In genomic region chr5:159467666-159468065, GRCh38 we compare ENCODE assay signal across 8 cellular contexts.
"Had no signal": no experiment of that assay in that cellular context is flagged by ENCODE, and none has a peak within 500 bp of the region (broad histone marks: within the 10 kb centered on the region; RNA-seq: fewer than 3 reads in every experiment).

No MANE protein-coding gene starts in this region.

- DNase-seq: GM23248, GOT3, H7, HFFc6, Karpas-422, KBM-7 had no signal

- ATAC-seq: HCT116, HepG2 had no signal
